In the genomic region with DNA sequence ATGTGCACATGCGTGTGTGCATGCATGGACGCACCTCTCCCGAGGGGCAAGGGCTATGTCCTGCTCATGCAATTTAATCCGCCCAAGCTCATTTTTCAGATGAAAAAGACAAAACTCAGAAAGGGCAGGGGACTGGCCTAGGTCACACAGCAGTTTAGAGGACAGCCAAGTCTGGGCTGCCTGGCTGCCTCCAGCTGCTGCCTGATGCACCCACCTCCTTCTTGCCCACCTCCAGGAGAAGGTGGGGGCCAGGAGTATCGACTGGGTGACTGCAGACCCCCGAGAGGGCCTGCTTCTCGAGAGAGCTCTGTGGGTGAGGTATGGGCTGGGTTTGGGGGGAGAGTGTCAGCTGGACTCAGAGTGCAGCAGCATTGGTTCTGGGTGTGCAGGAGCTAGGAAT, we compare ENCODE assay signal across 15 cellular contexts.
DNase-seq lines count a peak whose midpoint lies in the region; ATAC-seq and TF ChIP-seq lines count a peak whose summit lies in the region.
"Had no signal": no experiment of that assay in that cellular context is flagged by ENCODE, and none has a peak within 500 bp of the region (broad histone marks: within the 10 kb centered on the region; RNA-seq: fewer than 3 reads in every experiment).

No MANE protein-coding gene starts in this region.

- H3K79me2 ChIP-seq in osteoblast (ENCODE audit: insufficient read depth, low read length), result peaks cover 73% of the 10 kb centered on the region

- H4K20me1 ChIP-seq in osteoblast (ENCODE audit: insufficient read depth, low read length), result peaks cover 57% of the 10 kb centered on the region

- H3K36me3 ChIP-seq in heart left ventricle (peaks cover 0 to 18% (median 2%) of the 10 kb centered on the region in 9 donors), osteoblast (ENCODE audit: insufficient read depth, low read length) (peaks cover 43% of the 10 kb centered on the region)
- H3K36me3 ChIP-seq: SJCRH30 had no signal

- H3K4me2 ChIP-seq in osteoblast (ENCODE audit: insufficient read depth, low read length), result no peak overlapping the region

- H3K4me3 ChIP-seq in heart left ventricle (no peak overlapping the region), osteoblast (ENCODE audit: insufficient read depth, low read length) (no peak overlapping the region)
- H3K4me3 ChIP-seq: SJCRH30 had no signal

- 67 to 76% (median 73%) methylated on average over 7 of the region's 7 CpGs for WGBS in heart left ventricle, 4 donors

- H3K27me3 Mint-ChIP-seq in glutamatergic neuron (ENCODE audit: unreplicated experiment), result peaks cover 28% of the 10 kb centered on the region
- H3K27me3 Mint-ChIP-seq: activated CD4-positive, alpha-beta T cell treated with anti-CD3 and anti-CD28 coated beads for 36 hours; activated naive CD8-positive, alpha-beta T cell; CD4-positive, alpha-beta memory T cell had no signal

- TF ChIP-seq CTCF in heart left ventricle (IDR thresholded peaks at IDR 0.05) (no peak), glutamatergic neuron (IDR thresholded peaks at IDR 0.05; ENCODE audit: partially characterized antibody, unreplicated experiment) (no peak), osteoblast (IDR thresholded peaks at IDR 0.05; ENCODE audit: extremely low read depth, low read depth, low read length) (no peak)

- peaks cover 55 to 100% (median 98%) of the 10 kb centered on the region in 12 donors for H3K4me1 ChIP-seq in heart left ventricle
- peaks cover 83% of the 10 kb centered on the region for H3K4me1 ChIP-seq in osteoblast (ENCODE audit: insufficient read depth, low read length)

- ATAC-seq in heart left ventricle, result no peak
- no peak for ATAC-seq in Right ventricle myocardium superior (ENCODE audit: poor library complexity)
- ATAC-seq: activated CD4-positive, alpha-beta T cell treated with anti-CD3 and anti-CD28 coated beads for 36 hours had no signal

- peak overlapping the region in 11 of 12 donors; percentile 29 to 81 (median 65) for H3K27ac ChIP-seq in heart left ventricle
- peak overlapping the region; percentile 45 for H3K27ac ChIP-seq in osteoblast (ENCODE audit: low read depth, low read length)
- H3K27ac ChIP-seq: SJCRH30 had no signal

- H3K36me3 Mint-ChIP-seq in glutamatergic neuron (ENCODE audit: unreplicated experiment), result no peaks in the 10 kb centered on the region
- H3K36me3 Mint-ChIP-seq: activated naive CD8-positive, alpha-beta T cell had no signal

- H3K4me1 Mint-ChIP-seq in glutamatergic neuron (ENCODE audit: low read depth, unreplicated experiment), result peaks cover 63% of the 10 kb centered on the region
- H3K4me1 Mint-ChIP-seq: activated CD4-positive, alpha-beta T cell treated with anti-CD3 and anti-CD28 coated beads for 36 hours had no signal

- no peak overlapping the region for H3K27ac Mint-ChIP-seq in glutamatergic neuron (ENCODE audit: unreplicated experiment)
- H3K27ac Mint-ChIP-seq: activated CD4-positive, alpha-beta T cell treated with anti-CD3 and anti-CD28 coated beads for 36 hours; activated naive CD8-positive, alpha-beta T cell had no signal

- H3K9me3 ChIP-seq in heart left ventricle, result no peaks in the 10 kb centered on the region
- H3K9me3 ChIP-seq in osteoblast (ENCODE audit: low read depth, low read length), result no peaks in the 10 kb centered on the region
- H3K9me3 ChIP-seq: SJCRH30 had no signal

- intact Hi-C loops in heart left ventricle (cut with DNase I) (loop anchor here in 1 of 10 donors (10.0 kb wide), 1 partner anchor 47 kb away; no protein-coding TSS in a partner anchor), Right ventricle myocardium superior (cut with DNase I) (no loop called here)

- H3K9me3 Mint-ChIP-seq in glutamatergic neuron (ENCODE audit: unreplicated experiment), result peaks cover 35% of the 10 kb centered on the region
- H3K9me3 Mint-ChIP-seq: CD4-positive, alpha-beta memory T cell had no signal

- no peaks in the 10 kb centered on the region for H3K27me3 ChIP-seq in heart left ventricle
- H3K27me3 ChIP-seq in osteoblast (ENCODE audit: insufficient read depth, low read length), result no peaks in the 10 kb centered on the region
- H3K27me3 ChIP-seq: SJCRH30 had no signal

- TF ChIP-seq POLR2A in heart left ventricle (IDR thresholded peaks at IDR 0.05), result no peak

- H3K4me3 Mint-ChIP-seq in glutamatergic neuron (ENCODE audit: unreplicated experiment), result peak overlapping the region; percentile 16
- H3K4me3 Mint-ChIP-seq: activated CD4-positive, alpha-beta T cell treated with anti-CD3 and anti-CD28 coated beads for 36 hours; activated naive CD8-positive, alpha-beta T cell; CD4-positive, alpha-beta memory T cell had no signal

- no peak for DNase-seq in heart left ventricle
- DNase-seq in Right ventricle myocardium superior, result no peak
- no peak for DNase-seq in glutamatergic neuron
- DNase-seq in osteoblast (ENCODE audit: insufficient read length, low spot score, missing footprints), result no peak
- DNase-seq in hypothalamus (lab: John Stamatoyannopoulos, UW), result no peak
- DNase-seq in activated naive CD4-positive, alpha-beta T cell (lab: John Stamatoyannopoulos, UW), result no peak
- no peak for DNase-seq in DMS53 (lab: John Stamatoyannopoulos, UW)
- no peak for DNase-seq in NCI-H526 (lab: John Stamatoyannopoulos, UW)
- DNase-seq: activated CD4-positive, alpha-beta T cell treated with anti-CD3 and anti-CD28 coated beads for 36 hours; CD4-positive, alpha-beta memory T cell; central memory CD4-positive, alpha-beta T cell; NCI-H1436 treated with DMSO at 0.1 percent for 48 hours; NCI-H446 had no signal

- H2AFZ ChIP-seq in osteoblast (ENCODE audit: low read length), result no peak overlapping the region
